ENCODE assay signal across 28 cellular contexts in genomic region chr1:156515956-156516355, GRCh38.
"Had no signal": no experiment of that assay in that cellular context is flagged by ENCODE, and none has a peak within 500 bp of the region (broad histone marks: within the 10 kb centered on the region; RNA-seq: fewer than 3 reads in every experiment).

No MANE protein-coding gene starts in this region.

- H3K27ac Mint-ChIP-seq: activated CD4-positive, alpha-beta T cell treated with anti-CD3 and anti-CD28 coated beads for 36 hours; activated CD8-positive, alpha-beta T cell treated with anti-CD3 and anti-CD28 coated beads, Interleukin-2, amount 10 ng/mL, durations not matched to agents 7 days and 5 days; activated naive CD8-positive, alpha-beta T cell treated with anti-CD3 and anti-CD28 coated beads, Interleukin-2, amount 50 U/mL, for 24 hours; T-cell had no signal

- DNase-seq: activated CD4-positive, alpha-beta T cell treated with anti-CD3 and anti-CD28 coated beads for 36 hours; activated CD8-positive, alpha-beta memory T cell treated with anti-CD3 and anti-CD28 coated beads, Interleukin-2, amount 50 U/mL, for 48 hours; activated CD8-positive, alpha-beta T cell treated with anti-CD3 and anti-CD28 coated beads, Interleukin-2, amount 10 ng/mL, durations not matched to agents 7 days and 5 days; activated naive CD4-positive, alpha-beta T cell treated with anti-CD3 and anti-CD28 coated beads, Interleukin-2, amount 50 U/mL, for 16 hours; activated naive CD8-positive, alpha-beta T cell treated with anti-CD3 and anti-CD28 coated beads, Interleukin-2, amount 50 U/mL, for 24 hours; activated T-cell treated with anti-CD3 and anti-CD28 coated beads, Interleukin-2, amount 50 U/mL, for 1 hour; amniotic stem cell; Karpas-422; NCI-H1048; NCI-H1694; NCI-H2029; NCI-H2107; NCI-H2171 treated with DMSO at 0.1 percent for 48 hours; NCI-H345; NCI-H510A; NCI-H526 treated with DMSO at 0.1 percent for 48 hours; OCI-M1; Peyer's patch; Right ventricle myocardium superior; T-cell; T-helper 2 cell; T1000 had no signal

- H3K4me1 ChIP-seq: Peyer's patch, SJSA1 had no signal

- H3K9me3 ChIP-seq: Peyer's patch, SJSA1 had no signal

- H3K27me3 Mint-ChIP-seq: activated CD4-positive, alpha-beta T cell treated with anti-CD3 and anti-CD28 coated beads for 36 hours; activated naive CD8-positive, alpha-beta T cell treated with anti-CD3 and anti-CD28 coated beads, Interleukin-2, amount 50 U/mL, for 24 hours; central memory CD8-positive, alpha-beta T cell; T-cell had no signal

- H3K27me3 ChIP-seq: Peyer's patch, SJSA1 had no signal

- H3K4me3 ChIP-seq: K562, Peyer's patch, SJSA1 had no signal

- ATAC-seq: activated CD4-positive, alpha-beta T cell treated with anti-CD3 and anti-CD28 coated beads for 36 hours; activated CD8-positive, alpha-beta T cell treated with anti-CD3 and anti-CD28 coated beads, Interleukin-2, amount 10 ng/mL, durations not matched to agents 7 days and 5 days; activated naive CD8-positive, alpha-beta T cell treated with anti-CD3 and anti-CD28 coated beads, Interleukin-2, amount 50 U/mL, for 24 hours; T-cell had no signal

- H3K4me3 Mint-ChIP-seq: activated CD4-positive, alpha-beta T cell treated with anti-CD3 and anti-CD28 coated beads for 36 hours; activated CD8-positive, alpha-beta T cell treated with anti-CD3 and anti-CD28 coated beads, Interleukin-2, amount 10 ng/mL, durations not matched to agents 7 days and 5 days; activated naive CD8-positive, alpha-beta T cell treated with anti-CD3 and anti-CD28 coated beads, Interleukin-2, amount 50 U/mL, for 24 hours; brain; central memory CD8-positive, alpha-beta T cell; T-cell had no signal

- H3K4me1 Mint-ChIP-seq: central memory CD8-positive, alpha-beta T cell had no signal

- H3K36me3 Mint-ChIP-seq: brain, T-cell had no signal

- H3K36me3 ChIP-seq: Peyer's patch, SJSA1 had no signal

- H3K27ac ChIP-seq: Peyer's patch, RWPE1, SJSA1, VCaP had no signal

- H3K9me3 Mint-ChIP-seq: activated naive CD8-positive, alpha-beta T cell treated with anti-CD3 and anti-CD28 coated beads, Interleukin-2, amount 50 U/mL, for 24 hours; central memory CD8-positive, alpha-beta T cell; T-cell had no signal
